In genomic region chr19:1270168-1270853, GRCh38 we compare ENCODE assay signal across 8 cellular contexts. TPM values are rescaled to one million over a fixed set of nuclear protein-coding genes. Genes with fewer than 3 reads are reported as not detected.
DNase-seq lines count a peak whose midpoint lies in the region; ATAC-seq and TF ChIP-seq lines count a peak whose summit lies in the region.

No MANE protein-coding gene starts in this region.

- H3K27me3 ChIP-seq in hepatocyte: no peaks in the 10 kb centered on the region

- peaks cover 64% of the 10 kb centered on the region for H3K4me1 Mint-ChIP-seq in activated CD4-positive, alpha-beta memory T cell treated with anti-CD3 and anti-CD28 coated beads for 36 hours (ENCODE audit: low read depth)
- H3K4me1 Mint-ChIP-seq in stimulated activated naive B cell treated with anti-CD40 and anti-IgM and Interleukin-4, amounts not matched to agents 10 μg/mL and 1 μg/mL and 100 μg/mL, for 72 hours: peaks cover 63 to 84% of the 10 kb centered on the region in 2 donors

- H3K27me3 Mint-ChIP-seq in activated CD4-positive, alpha-beta memory T cell treated with anti-CD3 and anti-CD28 coated beads for 36 hours: no peaks in the 10 kb centered on the region
- H3K27me3 Mint-ChIP-seq in stimulated activated naive B cell treated with anti-CD40 and anti-IgM and Interleukin-4, amounts not matched to agents 10 μg/mL and 1 μg/mL and 100 μg/mL, for 72 hours: no peaks in the 10 kb centered on the region

- H3K4me1 ChIP-seq in hepatocyte (ENCODE audit: insufficient read depth): peaks cover 59% of the 10 kb centered on the region

- CTCF ChIA-PET in activated CD4-positive, alpha-beta memory T cell treated with anti-CD3 and anti-CD28 coated beads for 36 hours (lab: Charles Lee): interaction anchor here (17.9 kb wide), 1 partner anchor 27 kb away, joined by 649 read pairs; the partner anchor contains the start of gene ATP5F1D

- peaks cover 71% of the 10 kb centered on the region for H3K79me2 ChIP-seq in hepatocyte

- peaks cover 45% of the 10 kb centered on the region for H3K36me3 Mint-ChIP-seq in activated CD4-positive, alpha-beta memory T cell treated with anti-CD3 and anti-CD28 coated beads for 36 hours
- peaks cover 42 to 51% of the 10 kb centered on the region in 2 donors for H3K36me3 Mint-ChIP-seq in stimulated activated naive B cell treated with anti-CD40 and anti-IgM and Interleukin-4, amounts not matched to agents 10 μg/mL and 1 μg/mL and 100 μg/mL, for 72 hours

- H3K36me3 ChIP-seq in hepatocyte (replicated peaks; ENCODE audit: insufficient read depth, low read depth): peaks cover 5% of the 10 kb centered on the region

- DNase-seq in NCI-H1092 treated with DMSO at 0.1 percent for 48 hours (lab: John Stamatoyannopoulos, UW) (peak; percentile 41), NCI-H1092 (lab: John Stamatoyannopoulos, UW) (no peak), hepatocyte (ENCODE audit: low spot score) (no peak), dedifferentiated amniotic fluid mesenchymal stem cell (ENCODE audit: extremely low spot score) (no peak), GM20000 (ENCODE audit: low spot score) (no peak), hypothalamus (lab: John Stamatoyannopoulos, UW) (no peak)
- DNase-seq in activated CD4-positive, alpha-beta memory T cell treated with anti-CD3 and anti-CD28 coated beads for 36 hours: no peak
- no peak for DNase-seq in stimulated activated naive B cell treated with anti-CD40 and anti-IgM and Interleukin-4, amounts not matched to agents 10 μg/mL and 1 μg/mL and 100 μg/mL, for 72 hours

- peak overlapping the region; percentile 83 for H3K4me3 ChIP-seq in hepatocyte

- no peaks in the 10 kb centered on the region for H3K9me2 ChIP-seq in hepatocyte (replicated peaks; ENCODE audit: insufficient read depth)

- peaks cover 50% of the 10 kb centered on the region for H4K20me1 ChIP-seq in hepatocyte (ENCODE audit: insufficient read depth, poor library complexity, severe bottlenecking)

- peak overlapping the region; percentile 93 for H3K27ac ChIP-seq in hepatocyte

- H3K4me3 Mint-ChIP-seq in activated CD4-positive, alpha-beta memory T cell treated with anti-CD3 and anti-CD28 coated beads for 36 hours: peak overlapping the region; percentile 90
- peak overlapping the region; percentile 84 to 90 for H3K4me3 Mint-ChIP-seq in stimulated activated naive B cell treated with anti-CD40 and anti-IgM and Interleukin-4, amounts not matched to agents 10 μg/mL and 1 μg/mL and 100 μg/mL, for 72 hours

- H3K9me3 ChIP-seq in hepatocyte (ENCODE audit: low read depth): no peaks in the 10 kb centered on the region

- no peak overlapping the region for H2AFZ ChIP-seq in hepatocyte

- ATAC-seq in stimulated activated naive B cell treated with anti-CD40 and anti-IgM and Interleukin-4, amounts not matched to agents 10 μg/mL and 1 μg/mL and 100 μg/mL, for 72 hours (replicated peaks): no peak

- H3K4me2 ChIP-seq in hepatocyte: peak overlapping the region; percentile 98

- intact Hi-C loops in activated CD4-positive, alpha-beta memory T cell treated with anti-CD3 and anti-CD28 coated beads for 36 hours (cut with micrococcal nuclease): no loop called here

- H3K9me3 Mint-ChIP-seq in activated CD4-positive, alpha-beta memory T cell treated with anti-CD3 and anti-CD28 coated beads for 36 hours: no peaks in the 10 kb centered on the region
- no peaks in the 10 kb centered on the region for H3K9me3 Mint-ChIP-seq in stimulated activated naive B cell treated with anti-CD40 and anti-IgM and Interleukin-4, amounts not matched to agents 10 μg/mL and 1 μg/mL and 100 μg/mL, for 72 hours

- WGBS in hepatocyte (ENCODE audit: low lambda C conversion rate, missing lambda C conversion rate): 59% methylated on average over 8 of the region's 9 CpGs

- TF ChIP-seq CTCF in hepatocyte (IDR thresholded peaks at IDR 0.05; ENCODE audit: poor library complexity) (no peak), GM20000 (IDR thresholded peaks at IDR 0.05; ENCODE audit: extremely low read depth, missing control alignments) (no peak)

- POLR2A ChIA-PET in activated CD4-positive, alpha-beta memory T cell treated with anti-CD3 and anti-CD28 coated beads for 36 hours (lab: Charles Lee): interaction anchor here (1.5 to 1.7 kb wide), 3 partner anchors 19 to 52 kb away, joined by 4 to 36 read pairs (median 4); no protein-coding TSS in a partner anchor

- H3K27ac Mint-ChIP-seq in activated CD4-positive, alpha-beta memory T cell treated with anti-CD3 and anti-CD28 coated beads for 36 hours: peak overlapping the region; percentile 89
- peak overlapping the region; percentile 97 for H3K27ac Mint-ChIP-seq in stimulated activated naive B cell treated with anti-CD40 and anti-IgM and Interleukin-4, amounts not matched to agents 10 μg/mL and 1 μg/mL and 100 μg/mL, for 72 hours

RNA-seq across cellular contexts. Expression of gene CIRBP, which starts 1.2 kb away (rescaled TPM):
- 100 to 1,000 TPM; 171 to 173 TPM for total RNA-seq in activated CD4-positive, alpha-beta memory T cell treated with anti-CD3 and anti-CD28 coated beads for 36 hours
- total RNA-seq in hepatocyte: 212 and 361 TPM in 2 replicates
- 202 and 261 TPM in 2 replicates for polyA plus RNA-seq in hepatocyte

RNA-seq across cellular contexts. Expression of gene FAM174C, which starts 5.0 kb away (rescaled TPM):
- total RNA-seq in activated CD4-positive, alpha-beta memory T cell treated with anti-CD3 and anti-CD28 coated beads for 36 hours: 10 to 100 TPM; 74.8 to 76.1 TPM
- total RNA-seq in hepatocyte: 25.5 TPM in 2 replicates
- polyA plus RNA-seq in hepatocyte: 79.9 and 89.5 TPM in 2 replicates

RNA-seq across cellular contexts. Expression of gene EFNA2, which starts 15.4 kb away (rescaled TPM):
- total RNA-seq in activated CD4-positive, alpha-beta memory T cell treated with anti-CD3 and anti-CD28 coated beads for 36 hours: not detected
- 11.0 and 14.2 TPM in 2 replicates for total RNA-seq in hepatocyte
- 1.3 and 1.8 TPM in 2 replicates for polyA plus RNA-seq in hepatocyte

RNA-seq across cellular contexts. Expression of gene MIDN, which starts 21.9 kb away (rescaled TPM):
- total RNA-seq in activated CD4-positive, alpha-beta memory T cell treated with anti-CD3 and anti-CD28 coated beads for 36 hours: 10 to 100 TPM; 54.1 to 54.6 TPM
- 28.7 and 30.1 TPM in 2 replicates for total RNA-seq in hepatocyte
- polyA plus RNA-seq in hepatocyte: 94.6 and 98.4 TPM in 2 replicates

RNA-seq across cellular contexts. Expression of gene ATP5F1D, which starts 28.8 kb away (rescaled TPM):
- total RNA-seq in activated CD4-positive, alpha-beta memory T cell treated with anti-CD3 and anti-CD28 coated beads for 36 hours: 100 to 1,000 TPM; 178 to 192 TPM
- total RNA-seq in hepatocyte: 54.0 and 64.1 TPM in 2 replicates
- polyA plus RNA-seq in hepatocyte: 291 and 297 TPM in 2 replicates

Comparison
In these comparisons a context has a peak if more than half of its experiments do, and no peak if none do; other contexts are left out.
1. RNA of gene EFNA2, which starts 15.4 kb away (total RNA-seq): 11.0 to 14.2 TPM in hepatocyte; not detected in activated CD4-positive, alpha-beta memory T cell treated with anti-CD3 and anti-CD28 coated beads for 36 hours; every median in the first group is over 10 times any median in the second.